Comparison of ENCODE assay signal across 10 cellular contexts in genomic region chr20:46552460-46553420, GRCh38. TPM values are rescaled to one million over a fixed set of nuclear protein-coding genes. Genes with fewer than 3 reads are reported as not detected.
A peak's percentile ranks its signal among the peaks of the same experiment; 100 is the strongest.
DNase-seq lines count a peak whose midpoint lies in the region; ATAC-seq and TF ChIP-seq lines count a peak whose summit lies in the region.
"Had no signal": no experiment of that assay in that cellular context is flagged by ENCODE, and none has a peak within 500 bp of the region (broad histone marks: within the 10 kb centered on the region; RNA-seq: fewer than 3 reads in every experiment).

No MANE protein-coding gene starts in this region.

- ATAC-seq in GM18505 (IDR thresholded peaks at IDR 0.05; ENCODE audit: unreplicated experiment) = peak; percentile 61
- ATAC-seq in HG02763 (IDR thresholded peaks at IDR 0.05; ENCODE audit: unreplicated experiment) = peak; percentile 50

- H3K27me3 ChIP-seq in SJCRH30 = 0 out of 2 replicates have a peak, but pooled peaks cover 3% of the 10 kb centered on the region

- H3K27ac ChIP-seq in mesodermal cell (ENCODE audit: low read depth, low read length, severe bottlenecking) (peak overlapping the region; percentile 16), SJCRH30 (no peak overlapping the region)
- H3K27ac ChIP-seq: epithelial cell of prostate had no signal

- H3K9me3 ChIP-seq in mesodermal cell (ENCODE audit: control insufficient read depth, low read length) (no peaks in the 10 kb centered on the region), SJCRH30 (replicated peaks) (no peaks in the 10 kb centered on the region)

- no peaks in the 10 kb centered on the region for H3K4me1 ChIP-seq in mesodermal cell (ENCODE audit: control insufficient read depth, insufficient read depth, low read length, poor library complexity, severe bottlenecking)
- H3K4me1 ChIP-seq in SJCRH30 = peaks cover 12% of the 10 kb centered on the region

- no peak overlapping the region for H3K4me3 ChIP-seq in mesodermal cell (ENCODE audit: extremely low read depth, insufficient read depth, low read length, poor library complexity, severe bottlenecking)
- H3K4me3 ChIP-seq in SJCRH30 = no peak overlapping the region

- no peak for TF ChIP-seq POLR2A in GM18505 (IDR thresholded peaks at IDR 0.05; ENCODE audit: borderline replicate concordance, extremely low read depth, insufficient read depth, insufficient read length)

- WGBS in mesodermal cell (ENCODE audit: insufficient coverage in 2 of 2), 2 experiments = 86 to 89% methylated on average over 4 of the region's 4 CpGs

- H3K36me3 ChIP-seq in mesodermal cell (ENCODE audit: control insufficient read depth, insufficient read depth, low read length) (no peaks in the 10 kb centered on the region), SJCRH30 (no peaks in the 10 kb centered on the region)

- DNase-seq in OCI-M1 (lab: John Stamatoyannopoulos, UW) = peak; percentile 65
- no peak for DNase-seq in HCEC 1CT
- no peak for DNase-seq in SJCRH30
- no peak for DNase-seq in HK-2 (ENCODE audit: unreplicated experiment)
- no peak for DNase-seq in NCI-H1417 (lab: John Stamatoyannopoulos, UW)
- DNase-seq: IMR-90 had no signal

RNA-seq across cellular contexts. Expression of gene OCSTAMP, which starts 2.3 kb away (rescaled TPM):
- polyA plus RNA-seq in mesodermal cell (2013, experiment 1 of 2) = not detected
- polyA plus RNA-seq in mesodermal cell (2013, experiment 2 of 2) = not detected
- total RNA-seq in SJCRH30 (2014; rRNA removed; shearing (Covaris generic)) = not detected in 2 replicates
- total RNA-seq: IMR-90 had no signal
- polyA plus RNA-seq: IMR-90 had no signal

RNA-seq across cellular contexts. Expression of gene ZNF334, which starts 39.4 kb away (rescaled TPM):
- 11.4 TPM for polyA plus RNA-seq in mesodermal cell (2013, experiment 1 of 2)
- 12.4 TPM for polyA plus RNA-seq in mesodermal cell (2013, experiment 2 of 2)
- 0.32 and 0.35 TPM in 2 replicates for total RNA-seq in SJCRH30 (2014; rRNA removed; shearing (Covaris generic))
